ENCODE assay signal across 9 cellular contexts in genomic region chr1:148353461-148354283, GRCh38.
DNase-seq lines count a peak whose midpoint lies in the region; ATAC-seq and TF ChIP-seq lines count a peak whose summit lies in the region.
"Had no signal": no experiment of that assay in that cellular context is flagged by ENCODE, and none has a peak within 500 bp of the region (broad histone marks: within the 10 kb centered on the region; RNA-seq: fewer than 3 reads in every experiment).

No MANE protein-coding gene starts in this region.

- H3K4me1 ChIP-seq in foreskin keratinocyte = no peaks in the 10 kb centered on the region

- no peaks in the 10 kb centered on the region for H3K9me3 Mint-ChIP-seq in activated T-cell treated with anti-CD3 and anti-CD28 coated beads, Interleukin-2, amount 50 U/mL, for 72 hours
- H3K9me3 Mint-ChIP-seq in stimulated activated effector memory CD8-positive, alpha-beta T cell treated with anti-CD3 and anti-CD28 coated beads, Interleukin-12 subunit alpha, Interleukin-12 subunit beta, amount 100 ng/mL, for 72 hours = no peaks in the 10 kb centered on the region

- peaks cover 52% of the 10 kb centered on the region for H3K27me3 Mint-ChIP-seq in activated T-cell treated with anti-CD3 and anti-CD28 coated beads, Interleukin-2, amount 50 U/mL, for 72 hours (ENCODE audit: low read depth)
- peaks cover 99% of the 10 kb centered on the region for H3K27me3 Mint-ChIP-seq in T-helper 17 cell

- ATAC-seq in activated T-cell treated with anti-CD3 and anti-CD28 coated beads, Interleukin-2, amount 50 U/mL, for 72 hours (replicated peaks in 1 of 2) = peak; percentile 87 to 92
- ATAC-seq in foreskin keratinocyte (peak; percentile 90), T-helper 17 cell (no peak)
- ATAC-seq in stimulated activated effector memory CD8-positive, alpha-beta T cell treated with anti-CD3 and anti-CD28 coated beads, Interleukin-12 subunit alpha, Interleukin-12 subunit beta, amount 100 ng/mL, for 72 hours = peak; percentile 57

- H3K9me3 ChIP-seq in T-helper 17 cell (ENCODE audit: control insufficient read depth, low read length, poor library complexity, severe bottlenecking) = no peaks in the 10 kb centered on the region

- H3K4me1 Mint-ChIP-seq in activated T-cell treated with anti-CD3 and anti-CD28 coated beads, Interleukin-2, amount 50 U/mL, for 72 hours (ENCODE audit: low read depth) = peaks cover 7% of the 10 kb centered on the region
- no peaks in the 10 kb centered on the region for H3K4me1 Mint-ChIP-seq in stimulated activated effector memory CD8-positive, alpha-beta T cell treated with anti-CD3 and anti-CD28 coated beads, Interleukin-12 subunit alpha, Interleukin-12 subunit beta, amount 100 ng/mL, for 72 hours
- peaks cover 4% of the 10 kb centered on the region for H3K4me1 Mint-ChIP-seq in T-helper 17 cell

- no peak for TF ChIP-seq CTCF in foreskin keratinocyte (conservative IDR thresholded peaks at IDR 0.05)

- H3K4me3 Mint-ChIP-seq in activated T-cell treated with anti-CD3 and anti-CD28 coated beads, Interleukin-2, amount 50 U/mL, for 72 hours = peak overlapping the region; percentile 38 to 53
- H3K4me3 Mint-ChIP-seq in stimulated activated effector memory CD8-positive, alpha-beta T cell treated with anti-CD3 and anti-CD28 coated beads, Interleukin-12 subunit alpha, Interleukin-12 subunit beta, amount 100 ng/mL, for 72 hours = no peak overlapping the region
- H3K4me3 Mint-ChIP-seq in T-helper 17 cell = no peak overlapping the region

- H3K27ac ChIP-seq in foreskin keratinocyte = no peak overlapping the region

- H3K36me3 Mint-ChIP-seq in activated T-cell treated with anti-CD3 and anti-CD28 coated beads, Interleukin-2, amount 50 U/mL, for 72 hours (ENCODE audit: insufficient read depth in 2 of 2) = no peaks in the 10 kb centered on the region
- H3K36me3 Mint-ChIP-seq in stimulated activated effector memory CD8-positive, alpha-beta T cell treated with anti-CD3 and anti-CD28 coated beads, Interleukin-12 subunit alpha, Interleukin-12 subunit beta, amount 100 ng/mL, for 72 hours = peaks cover 6% of the 10 kb centered on the region
- H3K36me3 Mint-ChIP-seq in T-helper 17 cell (ENCODE audit: low read depth) = peaks cover 3% of the 10 kb centered on the region

- peaks cover 64% of the 10 kb centered on the region for H3K27me3 ChIP-seq in foreskin keratinocyte

- H3K27ac Mint-ChIP-seq in activated T-cell treated with anti-CD3 and anti-CD28 coated beads, Interleukin-2, amount 50 U/mL, for 72 hours = peak overlapping the region; percentile 69
- no peak overlapping the region for H3K27ac Mint-ChIP-seq in stimulated activated effector memory CD8-positive, alpha-beta T cell treated with anti-CD3 and anti-CD28 coated beads, Interleukin-12 subunit alpha, Interleukin-12 subunit beta, amount 100 ng/mL, for 72 hours
- H3K27ac Mint-ChIP-seq in T-helper 17 cell = no peak overlapping the region

- DNase-seq in activated T-cell treated with anti-CD3 and anti-CD28 coated beads, Interleukin-2, amount 50 U/mL, for 72 hours = peak; percentile 54
- no peak for DNase-seq in activated T-cell treated with anti-CD3 and anti-CD28 coated beads, Interleukin-2, amount 50 U/mL, for 1 hour
- peak; percentile 74 for DNase-seq in RPMI8226
- peak; percentile 78 to 90 for DNase-seq in foreskin keratinocyte
- DNase-seq in stimulated activated effector memory CD8-positive, alpha-beta T cell treated with anti-CD3 and anti-CD28 coated beads, Interleukin-12 subunit alpha, Interleukin-12 subunit beta, amount 100 ng/mL, for 72 hours (ENCODE audit: low spot score in 2 of 2) = peak in 1 of 2 donors; percentile 65
- DNase-seq in LoVo (ENCODE audit: low spot score) = no peak
- no peak for DNase-seq in NCI-H2081 (lab: John Stamatoyannopoulos, UW)
- DNase-seq in T-helper 17 cell = no peak
- DNase-seq: NCI-H510A treated with DMSO at 0.1 percent for 48 hours had no signal

Comparison
In these comparisons a context has a peak if more than half of its experiments do, and no peak if none do; other contexts are left out.
1. DNase-seq: peak in activated T-cell treated with anti-CD3 and anti-CD28 coated beads, Interleukin-2, amount 50 U/mL, for 72 hours (2 of 2), RPMI8226 (single experiment) and foreskin keratinocyte (2 of 2); none in activated T-cell treated with anti-CD3 and anti-CD28 coated beads, Interleukin-2, amount 50 U/mL, for 1 hour (single experiment), LoVo (single experiment), NCI-H2081 (0 of 2) and T-helper 17 cell (0 of 3).
2. H3K4me3 Mint-ChIP-seq: peak in activated T-cell treated with anti-CD3 and anti-CD28 coated beads, Interleukin-2, amount 50 U/mL, for 72 hours (2 of 2); none in stimulated activated effector memory CD8-positive, alpha-beta T cell treated with anti-CD3 and anti-CD28 coated beads, Interleukin-12 subunit alpha, Interleukin-12 subunit beta, amount 100 ng/mL, for 72 hours (single experiment) and T-helper 17 cell (single experiment).